In the genomic region with DNA sequence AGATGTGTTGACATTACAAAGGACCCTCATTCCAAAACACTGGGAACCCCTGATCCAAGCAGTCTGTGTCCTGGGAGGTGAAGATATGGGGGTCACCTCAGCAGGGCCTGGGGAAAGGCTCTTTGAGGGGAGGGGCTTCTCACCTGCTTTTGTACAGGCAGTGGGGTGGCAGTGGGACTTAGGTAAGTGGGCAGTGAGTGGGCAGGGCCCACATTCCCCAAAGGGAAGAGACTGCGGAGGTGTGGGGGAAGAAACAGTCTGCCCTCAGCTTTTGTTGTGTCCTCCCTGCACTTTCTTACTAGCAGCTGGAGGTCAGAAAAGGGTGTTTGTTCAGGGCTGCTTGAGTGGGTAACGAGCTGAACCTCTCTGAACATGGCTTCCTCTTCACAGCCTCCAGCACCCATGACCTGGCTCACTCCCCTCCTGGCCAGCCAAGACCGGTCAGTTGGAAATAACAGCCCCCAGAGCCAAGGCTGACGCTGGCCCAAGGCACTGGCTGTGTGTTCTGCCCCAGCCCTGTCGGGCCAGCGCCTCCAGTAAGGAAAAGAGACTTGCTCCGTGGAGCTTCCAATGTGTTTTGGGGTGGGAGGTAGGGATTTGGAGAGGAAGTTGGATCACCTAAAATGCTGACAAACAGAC, we compare ENCODE assay signal across 20 cellular contexts.
"Had no signal": no experiment of that assay in that cellular context is flagged by ENCODE, and none has a peak within 500 bp of the region (broad histone marks: within the 10 kb centered on the region; RNA-seq: fewer than 3 reads in every experiment).

No MANE protein-coding gene starts in this region.

- H3K27me3 Mint-ChIP-seq: type B pancreatic cell had no signal

- H3K4me3 Mint-ChIP-seq: activated naive CD4-positive, alpha-beta T cell treated with anti-CD3 and anti-CD28 coated beads, Interleukin-2, amount 10 ng/mL, durations not matched to agents 7 days and 5 days; activated naive CD8-positive, alpha-beta T cell treated with anti-CD3 and anti-CD28 coated beads, Interleukin-2, amount 50 U/mL, for 24 hours; immature natural killer cell; memory B cell; natural killer cell treated with Interleukin-12 subunit alpha and Interleukin-12 subunit beta and Interleukin-15 and Interleukin-18, amount 100 ng/mL, for 72 hours; stimulated activated naive CD8-positive, alpha-beta T cell treated with anti-CD3 and anti-CD28 coated beads, Interleukin-15, Interleukin-2, amounts not matched to agents 100 ng/mL and 50 ng/mL, for 24 hours; T-helper 1 cell treated with Interleukin-12 subunit alpha and Interleukin-12 subunit beta and Interleukin-4 antibody, amounts not matched to agents 30 μg/mL and 1 μg/mL, for 36 hours; type B pancreatic cell had no signal

- H3K4me3 ChIP-seq: coronary artery, left ventricle myocardium inferior had no signal

- H3K27ac ChIP-seq: VCaP had no signal

- H3K27ac Mint-ChIP-seq: activated naive CD4-positive, alpha-beta T cell treated with anti-CD3 and anti-CD28 coated beads, Interleukin-2, amount 10 ng/mL, durations not matched to agents 7 days and 5 days; activated naive CD8-positive, alpha-beta T cell treated with anti-CD3 and anti-CD28 coated beads, Interleukin-2, amount 50 U/mL, for 24 hours; immature natural killer cell; memory B cell; natural killer cell treated with Interleukin-12 subunit alpha and Interleukin-12 subunit beta and Interleukin-15 and Interleukin-18, amount 100 ng/mL, for 72 hours; T-helper 1 cell treated with Interleukin-12 subunit alpha and Interleukin-12 subunit beta and Interleukin-4 antibody, amounts not matched to agents 30 μg/mL and 1 μg/mL, for 36 hours; type B pancreatic cell had no signal

- DNase-seq: activated CD4-positive, alpha-beta T cell treated with anti-CD3 and anti-CD28 coated beads, Interleukin-2, amount 50 U/mL, for 1 hour; activated CD4-positive, CD25-positive, alpha-beta regulatory T cell treated with anti-CD3 and anti-CD28 coated beads, Interleukin-2, amount 50 U/mL, for 72 hours; activated CD8-positive, alpha-beta memory T cell treated with anti-CD3 and anti-CD28 coated beads for 24 hours; activated CD8-positive, alpha-beta memory T cell treated with anti-CD3 and anti-CD28 coated beads, Interleukin-2, amount 50 U/mL, for 48 hours; activated effector memory CD4-positive, alpha-beta T cell treated with Interleukin-2 at 50 U/mL for 16 hours; activated naive CD4-positive, alpha-beta T cell treated with anti-CD3 and anti-CD28 coated beads, Interleukin-2, amount 10 ng/mL, durations not matched to agents 7 days and 5 days; activated naive CD8-positive, alpha-beta T cell treated with anti-CD3 and anti-CD28 coated beads, Interleukin-2, amount 50 U/mL, for 24 hours; activated T-cell treated with anti-CD3 and anti-CD28 coated beads, Interleukin-2, amount 50 U/mL, for 48 hours; immature natural killer cell; kidney glomerular epithelial cell; left ventricle myocardium inferior; retina; stimulated activated CD4-positive, alpha-beta T cell treated with anti-CD3 and anti-CD28 coated beads, Interleukin-2, amount 100 ng/mL, for 24 hours had no signal

- H3K9me3 Mint-ChIP-seq: activated naive CD4-positive, alpha-beta T cell treated with anti-CD3 and anti-CD28 coated beads, Interleukin-2, amount 10 ng/mL, durations not matched to agents 7 days and 5 days; activated naive CD8-positive, alpha-beta T cell treated with anti-CD3 and anti-CD28 coated beads, Interleukin-2, amount 50 U/mL, for 24 hours; immature natural killer cell; memory B cell; natural killer cell treated with Interleukin-12 subunit alpha and Interleukin-12 subunit beta and Interleukin-15 and Interleukin-18, amount 100 ng/mL, for 72 hours; stimulated activated naive CD8-positive, alpha-beta T cell treated with anti-CD3 and anti-CD28 coated beads, Interleukin-15, Interleukin-2, amounts not matched to agents 100 ng/mL and 50 ng/mL, for 24 hours; T-helper 1 cell treated with Interleukin-12 subunit alpha and Interleukin-12 subunit beta and Interleukin-4 antibody, amounts not matched to agents 30 μg/mL and 1 μg/mL, for 36 hours; type B pancreatic cell had no signal

- H3K36me3 ChIP-seq: left ventricle myocardium inferior had no signal

- H3K36me3 Mint-ChIP-seq: activated naive CD4-positive, alpha-beta T cell treated with anti-CD3 and anti-CD28 coated beads, Interleukin-2, amount 10 ng/mL, durations not matched to agents 7 days and 5 days; immature natural killer cell; memory B cell; natural killer cell treated with Interleukin-12 subunit alpha and Interleukin-12 subunit beta and Interleukin-15 and Interleukin-18, amount 100 ng/mL, for 72 hours; type B pancreatic cell had no signal

- ATAC-seq: activated naive CD8-positive, alpha-beta T cell treated with anti-CD3 and anti-CD28 coated beads, Interleukin-2, amount 50 U/mL, for 24 hours; natural killer cell treated with Interleukin-12 subunit alpha and Interleukin-12 subunit beta and Interleukin-15 and Interleukin-18, amount 100 ng/mL, for 72 hours had no signal
